Comparison of ENCODE assay signal across 14 cellular contexts in genomic region chr7:44083796-44084195, GRCh38. TPM values are rescaled to one million over a fixed set of nuclear protein-coding genes. Genes with fewer than 3 reads are reported as not detected.
DNase-seq lines count a peak whose midpoint lies in the region; ATAC-seq and TF ChIP-seq lines count a peak whose summit lies in the region.
"Had no signal": no experiment of that assay in that cellular context is flagged by ENCODE, and none has a peak within 500 bp of the region (broad histone marks: within the 10 kb centered on the region; RNA-seq: fewer than 3 reads in every experiment).

No MANE protein-coding gene starts in this region.

- H3K36me3 ChIP-seq in SK-N-SH (replicated peaks in 1 of 2; ENCODE audit: control insufficient read depth in 1 of 2, insufficient read depth in 2 of 2, low read length in 1 of 2) (peaks cover 4 to 20% of the 10 kb centered on the region in 2 experiments), gastroesophageal sphincter (peaks cover 0 to 22% of the 10 kb centered on the region in 2 donors)

- H3K4me3 ChIP-seq in SK-N-SH (ENCODE audit: low read depth in 2 of 2, low read length in 1 of 2): no peak overlapping the region
- no peak overlapping the region for H3K4me3 ChIP-seq in gastroesophageal sphincter
- H3K4me3 ChIP-seq in skin epidermis: no peak overlapping the region

- H3K27me3 Mint-ChIP-seq in WTC11 (ENCODE audit: low read depth): peaks cover 22% of the 10 kb centered on the region

- no peak for TF ChIP-seq RAD21 in SK-N-SH (IDR thresholded peaks at IDR 0.05; ENCODE audit: low read length)

- H3K27me3 ChIP-seq in SK-N-SH (ENCODE audit: insufficient read depth) (no peaks in the 10 kb centered on the region), gastroesophageal sphincter (no peaks in the 10 kb centered on the region)

- TF ChIP-seq EP300 in SK-N-SH (IDR thresholded peaks at IDR 0.05; ENCODE audit: borderline replicate concordance in 1 of 2, low read depth in 1 of 2, low read length in 1 of 2) (no peak), gastroesophageal sphincter (IDR thresholded peaks at IDR 0.05) (no peak)

- H4K20me1 ChIP-seq in SK-N-SH (ENCODE audit: insufficient read depth): no peaks in the 10 kb centered on the region

- peaks cover 21% of the 10 kb centered on the region for H3K79me2 ChIP-seq in SK-N-SH (ENCODE audit: insufficient read depth)

- H3K27ac ChIP-seq in SK-N-SH (ENCODE audit: low read depth in 2 of 2, low read length in 1 of 2) (peak overlapping the region in 1 of 2 experiments; percentile 100; a peak in 2 of 4 replicates), gastroesophageal sphincter (peak overlapping the region in 3 of 4 donors; percentile 88 to 94 (median 90)), skin epidermis (peak overlapping the region in 18 of 21 experiments; percentile 1 to 93 (median 83))

- no peak for TF ChIP-seq POLR2A in gastroesophageal sphincter (IDR thresholded peaks at IDR 0.05)

- no peaks in the 10 kb centered on the region for H3K9me2 ChIP-seq in SK-N-SH

- no peak overlapping the region for H3K9ac ChIP-seq in SK-N-SH

- H3K4me1 ChIP-seq in SK-N-SH (ENCODE audit: control insufficient read depth in 1 of 2, insufficient read depth in 2 of 2, low read depth in 1 of 2, low read length in 1 of 2) (peaks cover 22 to 28% of the 10 kb centered on the region in 2 experiments), gastroesophageal sphincter (peaks cover 0 to 76% (median 33%) of the 10 kb centered on the region in 3 donors)

- H2AFZ ChIP-seq in SK-N-SH (ENCODE audit: low read depth): no peak overlapping the region

- no peak overlapping the region for H3K27ac Mint-ChIP-seq in WTC11

- DNase-seq in SK-N-SH (no peak), WTC11 (ENCODE audit: low spot score) (no peak), NCI-H446 treated with DMSO at 0.1 percent for 48 hours (lab: John Stamatoyannopoulos, UW) (no peak), NCI-H524 (lab: John Stamatoyannopoulos, UW) (no peak)
- DNase-seq: activated CD4-positive, alpha-beta T cell treated with anti-CD3 and anti-CD28 coated beads for 48 hours; DMS53; MV-4-11; stimulated activated CD4-positive, alpha-beta T cell treated with anti-CD3 and anti-CD28 coated beads, Interleukin-12 subunit alpha, Interleukin-12 subunit beta, amount 100 ng/mL, for 4 hours; stimulated activated CD8-positive, alpha-beta memory T cell treated with anti-CD3 and anti-CD28 coated beads, Interleukin-4, amount 100 ng/mL, for 48 hours had no signal

- no peaks in the 10 kb centered on the region for H3K9me3 Mint-ChIP-seq in WTC11

- TF ChIP-seq CTCF in SK-N-SH (IDR thresholded peaks at IDR 0.05) (no peak), WTC11 (IDR thresholded peaks at IDR 0.05) (no peak), gastroesophageal sphincter (IDR thresholded peaks at IDR 0.05) (no peak)

- POLR2A ChIA-PET in SK-N-SH (lab: Yijun Ruan, JAX): no interaction called here
- POLR2A ChIA-PET in WTC11 (lab: Charles Lee): no interaction called here

- 94% methylated on average over 3 of the region's 3 CpGs for WGBS in SK-N-SH (ENCODE audit: low lambda C conversion rate)
- 83 to 86% methylated on average over 2 to 3 of the region's 3 CpGs for WGBS in gastroesophageal sphincter (ENCODE audit: low coverage in 1 of 2), 2 donors

- H3K4me2 ChIP-seq in SK-N-SH: peak overlapping the region; percentile 84; the same call in 1 of the 2 replicates

- H3K36me3 Mint-ChIP-seq in WTC11: peaks cover 11% of the 10 kb centered on the region

- H3K4me3 Mint-ChIP-seq in WTC11: peak overlapping the region; percentile 20

- CTCF ChIA-PET in SK-N-SH (lab: Yijun Ruan, JAX): interaction anchor here (1.9 to 3.0 kb wide), 2 partner anchors 11 to 113 kb away, joined by 7 to 8 read pairs; no protein-coding TSS in a partner anchor
- CTCF ChIA-PET in WTC11 (lab: Charles Lee): no interaction called here

- no peak for ATAC-seq in SK-N-SH treated with all-trans-retinoic acid at 6 μM for 48 hours
- no peak for ATAC-seq in WTC11
- no peak for ATAC-seq in gastroesophageal sphincter
- no peak for ATAC-seq in HG02763 (IDR thresholded peaks at IDR 0.05; ENCODE audit: unreplicated experiment)

- H3F3A ChIP-seq in SK-N-SH (replicated peaks; ENCODE audit: insufficient read depth): peaks cover 39% of the 10 kb centered on the region

- no peaks in the 10 kb centered on the region for H3K9me3 ChIP-seq in SK-N-SH
- no peaks in the 10 kb centered on the region for H3K9me3 ChIP-seq in gastroesophageal sphincter

- H3K4me1 Mint-ChIP-seq in WTC11: peaks cover 17% of the 10 kb centered on the region; the same call in 1 of the 2 replicates

TF ChIP-seq in SK-N-SH, 30 proteins besides CTCF, POLR2A, EP300 and RAD21:
- TF ChIP-seq TEAD4 (IDR thresholded peaks at IDR 0.05; ENCODE audit: borderline replicate concordance, insufficient read depth): no peak
- TF ChIP-seq PBX3 (IDR thresholded peaks at IDR 0.05): no peak
- no peak for TF ChIP-seq RXRA (IDR thresholded peaks at IDR 0.05; ENCODE audit: borderline replicate concordance, low read depth)
- no peak for TF ChIP-seq FOXM1 (IDR thresholded peaks at IDR 0.05; ENCODE audit: low read depth)
- no peak for TF ChIP-seq MEF2A (IDR thresholded peaks at IDR 0.05; ENCODE audit: borderline replicate concordance, low read depth)
TF ChIP-seq in SK-N-SH: peak in this region for 0.

TF ChIP-seq in SK-N-SH treated with all-trans-retinoic acid at 6 μM for 48 hours, 23 proteins besides CTCF, POLR2A, EP300 and RAD21 (continues in another document):
- TF ChIP-seq ARNTL (CRISPR knock-in tag; IDR thresholded peaks at IDR 0.05; ENCODE audit: borderline replicate concordance, low read depth): no peak
- TF ChIP-seq GLIS3 (CRISPR knock-in tag; IDR thresholded peaks at IDR 0.05): no peak
- TF ChIP-seq TOX (CRISPR knock-in tag; IDR thresholded peaks at IDR 0.05; ENCODE audit: borderline replicate concordance): no peak
- no peak for TF ChIP-seq ZFP30 (CRISPR knock-in tag; IDR thresholded peaks at IDR 0.05)
- TF ChIP-seq CSDC2 (CRISPR knock-in tag; IDR thresholded peaks at IDR 0.05): no peak
- no peak for TF ChIP-seq ZNF565 (CRISPR knock-in tag; conservative IDR thresholded peaks at IDR 0.05; ENCODE audit: low read depth)

TF ChIP-seq in WTC11, 78 proteins besides CTCF, POLR2A, EP300 and RAD21 (continues in another document):
- no peak for TF ChIP-seq E2F5 (CRISPR knock-in tag; IDR thresholded peaks at IDR 0.05)

RNA-seq across cellular contexts. Expression of gene POLM, which starts 1.5 kb away (rescaled TPM):
- 17.4 and 23.1 TPM in 2 replicates for polyA plus RNA-seq in SK-N-SH (2012; rRNA removed)
- 4.2 and 7.5 TPM in 2 replicates for polyA plus RNA-seq in SK-N-SH (2012; cell fraction: cytosol; rRNA removed)
- 117 and 123 TPM in 2 replicates for polyA plus RNA-seq in SK-N-SH (2012; cell fraction: nucleus; rRNA removed)
- total RNA-seq in WTC11 (2021) (20.9 to 25.3 TPM (median 24.7 TPM) in 3 replicates), gastroesophageal sphincter (10 to 100 TPM; 28.1 to 55.1 (median 32.4) TPM)

RNA-seq across cellular contexts. Expression of gene PGAM2, which starts 18.4 kb away (rescaled TPM):
- 0.79 and 1.5 TPM in 2 replicates for polyA plus RNA-seq in SK-N-SH (2012; rRNA removed)
- 0.96 and 1.0 TPM in 2 replicates for polyA plus RNA-seq in SK-N-SH (2012; cell fraction: cytosol; rRNA removed)
- 1.6 and 2.5 TPM in 2 replicates for polyA plus RNA-seq in SK-N-SH (2012; cell fraction: nucleus; rRNA removed)
- total RNA-seq in WTC11 (2021): 2.4 to 5.6 TPM (median 3.9 TPM) in 3 replicates
- 1 to 10 TPM in 2 of 4 donors, not detected in 2; 3.2 to 3.9 TPM for total RNA-seq in gastroesophageal sphincter
- total RNA-seq: SK-MEL-5 had no signal

RNA-seq across cellular contexts. Expression of gene AEBP1, which starts 20.3 kb away (rescaled TPM):
- 40.3 and 105 TPM in 2 replicates for polyA plus RNA-seq in SK-N-SH (2012; rRNA removed)
- 36.3 and 54.8 TPM in 2 replicates for polyA plus RNA-seq in SK-N-SH (2012; cell fraction: cytosol; rRNA removed)
- 278 and 326 TPM in 2 replicates for polyA plus RNA-seq in SK-N-SH (2012; cell fraction: nucleus; rRNA removed)
- total RNA-seq in WTC11 (2021) (50.8 to 55.5 TPM (median 52.4 TPM) in 3 replicates), gastroesophageal sphincter (100 to 1,000 TPM; 101 to 248 (median 171) TPM)
- total RNA-seq: SK-MEL-5 had no signal

RNA-seq across cellular contexts. Expression of gene DBNL, which starts 39.3 kb away (rescaled TPM):
- 230 and 244 TPM in 2 replicates for polyA plus RNA-seq in SK-N-SH (2012; rRNA removed)
- 127 and 173 TPM in 2 replicates for polyA plus RNA-seq in SK-N-SH (2012; cell fraction: cytosol; rRNA removed)
- polyA plus RNA-seq in SK-N-SH (2012; cell fraction: nucleus; rRNA removed): 290 and 333 TPM in 2 replicates
- total RNA-seq in WTC11 (2021): 34.3 to 36.8 TPM (median 36.1 TPM) in 3 replicates
- total RNA-seq in gastroesophageal sphincter: 100 to 1,000 TPM in 3 of 4 donors, 10 to 100 TPM in 1; 92.2 to 132 (median 124) TPM

RNA-seq across cellular contexts. Expression of gene POLD2, which starts 39.6 kb away (rescaled TPM):
- 163 and 194 TPM in 2 replicates for polyA plus RNA-seq in SK-N-SH (2012; rRNA removed)
- polyA plus RNA-seq in SK-N-SH (2012; cell fraction: cytosol; rRNA removed): 97.4 and 129 TPM in 2 replicates
- polyA plus RNA-seq in SK-N-SH (2012; cell fraction: nucleus; rRNA removed): 209 and 258 TPM in 2 replicates
- 140 to 154 TPM (median 146 TPM) in 3 replicates for total RNA-seq in WTC11 (2021)
- total RNA-seq in gastroesophageal sphincter: 10 to 100 TPM; 45.3 to 52.6 (median 50.8) TPM
